ENCODE assay signal across 17 cellular contexts in the genomic region with DNA sequence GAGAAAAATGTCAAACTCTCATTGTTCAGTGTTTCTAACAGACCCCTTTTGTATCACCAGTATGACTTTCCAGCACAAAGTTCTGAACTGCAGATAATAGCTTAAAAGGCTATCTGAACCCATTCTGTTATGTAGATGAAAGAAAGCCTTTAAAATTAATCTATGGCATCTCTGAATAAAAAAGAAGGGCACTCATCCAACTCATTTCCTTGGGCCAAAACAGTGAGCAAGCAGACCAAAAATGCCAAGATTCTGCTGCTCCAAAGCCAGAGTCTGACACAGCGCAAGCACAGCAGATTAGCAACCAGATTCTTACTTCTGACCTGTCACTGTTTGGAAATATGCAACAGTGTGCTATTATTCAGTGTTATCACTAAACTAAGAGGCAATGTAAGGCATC. TPM values are rescaled to one million over a fixed set of nuclear protein-coding genes. Genes with fewer than 3 reads are reported as not detected.
DNase-seq lines count a peak whose midpoint lies in the region; ATAC-seq, FAIRE-seq and TF ChIP-seq lines count a peak whose summit lies in the region.
"Had no signal": no experiment of that assay in that cellular context is flagged by ENCODE, and none has a peak within 500 bp of the region (broad histone marks: within the 10 kb centered on the region; RNA-seq: fewer than 3 reads in every experiment).

No MANE protein-coding gene starts in this region.

- H3K79me2 ChIP-seq in mammary epithelial cell (ENCODE audit: insufficient read depth, low read length), result no peaks in the 10 kb centered on the region

- no peak for FAIRE-seq in kidney (lab: Jason Lieb, UNC)
- FAIRE-seq: G401.6 had no signal

- H3K27me3 ChIP-seq in AG04450 (ENCODE audit: control insufficient read depth, insufficient read depth, low read length) (no peaks in the 10 kb centered on the region), mammary epithelial cell (ENCODE audit: insufficient read depth, low read length) (no peaks in the 10 kb centered on the region)
- no peaks in the 10 kb centered on the region for H3K27me3 ChIP-seq in naive thymus-derived CD4-positive, alpha-beta T cell (ENCODE audit: control insufficient read depth in 2 of 2, insufficient read depth in 2 of 2, low read length in 2 of 2)
- H3K27me3 ChIP-seq: BE2C, vagina had no signal

- H3K4me1 ChIP-seq in mammary epithelial cell (ENCODE audit: insufficient read depth, low read length) (peaks cover 60% of the 10 kb centered on the region), kidney (ENCODE audit: control insufficient read depth in 1 of 2, insufficient read depth in 1 of 2, low read depth in 1 of 2, low read length in 2 of 2) (peaks cover 24 to 32% of the 10 kb centered on the region in 2 donors)
- H3K4me1 ChIP-seq in naive thymus-derived CD4-positive, alpha-beta T cell (ENCODE audit: control insufficient read depth in 2 of 2, insufficient read depth in 2 of 2, low read length in 2 of 2), result no peaks in the 10 kb centered on the region
- H3K4me1 ChIP-seq: BE2C had no signal

- H4K20me1 ChIP-seq in mammary epithelial cell (ENCODE audit: insufficient read depth, low read length), result no peaks in the 10 kb centered on the region

- peaks cover 0 to 25% (median 0%) of the 10 kb centered on the region in 5 donors for H3K27me3 Mint-ChIP-seq in naive thymus-derived CD4-positive, alpha-beta T cell
- H3K27me3 Mint-ChIP-seq in activated T-cell treated with anti-CD3 and anti-CD28 coated beads, Interleukin-2, amount 50 U/mL, for 4 hours (ENCODE audit: low read depth), result no peaks in the 10 kb centered on the region

- H3K36me3 ChIP-seq in mammary epithelial cell (ENCODE audit: insufficient read depth, low read length) (no peaks in the 10 kb centered on the region), kidney (ENCODE audit: control insufficient read depth in 1 of 2, insufficient read depth in 2 of 2, low read length in 2 of 2) (no peaks in the 10 kb centered on the region)
- H3K36me3 ChIP-seq in naive thymus-derived CD4-positive, alpha-beta T cell (ENCODE audit: control insufficient read depth in 2 of 3, insufficient read depth in 3 of 3, low read length in 3 of 3), result no peaks in the 10 kb centered on the region
- H3K36me3 ChIP-seq: BE2C, vagina had no signal

- in situ Hi-C loops in mammary epithelial cell (cut with MboI; ENCODE audit: low sequenced_read_pairs in 2 of 2), result no loop called here

- H3K4me3 Mint-ChIP-seq in naive thymus-derived CD4-positive, alpha-beta T cell, result no peak overlapping the region
- no peak overlapping the region for H3K4me3 Mint-ChIP-seq in activated T-cell treated with anti-CD3 and anti-CD28 coated beads, Interleukin-2, amount 50 U/mL, for 4 hours
- H3K4me3 Mint-ChIP-seq: activated CD4-positive, alpha-beta T cell treated with anti-CD3 and anti-CD28 coated beads, Interleukin-2, amount 10 ng/mL, durations not matched to agents 7 days and 5 days; dendritic cell treated with granulocyte-macrophage colony-stimulating factor and Interleukin-4, amounts not matched to agents 40 ng/mL and 50 ng/mL, for 4 days; IgD-negative memory B cell had no signal

- H3K4me1 Mint-ChIP-seq in naive thymus-derived CD4-positive, alpha-beta T cell, result peaks cover 0 to 13% (median 2%) of the 10 kb centered on the region in 7 donors
- no peaks in the 10 kb centered on the region for H3K4me1 Mint-ChIP-seq in activated T-cell treated with anti-CD3 and anti-CD28 coated beads, Interleukin-2, amount 50 U/mL, for 4 hours (ENCODE audit: low read depth)
- H3K4me1 Mint-ChIP-seq: activated CD4-positive, alpha-beta T cell treated with anti-CD3 and anti-CD28 coated beads, Interleukin-2, amount 10 ng/mL, durations not matched to agents 7 days and 5 days; IgD-negative memory B cell had no signal

- H3K4me3 ChIP-seq in AG04450 (ENCODE audit: low read depth, low read length) (no peak overlapping the region), mammary epithelial cell (replicated peaks in 1 of 3; ENCODE audit: insufficient read depth in 1 of 3, low read depth in 2 of 3, low read length in 3 of 3) (no peak overlapping the region), kidney (ENCODE audit: low read length in 2 of 2) (no peak overlapping the region)
- no peak overlapping the region for H3K4me3 ChIP-seq in naive thymus-derived CD4-positive, alpha-beta T cell (ENCODE audit: low read length)
- H3K4me3 ChIP-seq: vagina had no signal

- no peak for TF ChIP-seq CTCF in AG04450 (IDR thresholded peaks at IDR 0.05; ENCODE audit: low read depth, low read length)
- no peak for TF ChIP-seq CTCF in mammary epithelial cell (conservative IDR thresholded peaks at IDR 0.05 in 1 of 2, IDR thresholded peaks at IDR 0.05 in 1 of 2; ENCODE audit: extremely low read depth in 1 of 2, insufficient read depth in 1 of 2, low read depth in 1 of 2, low read length in 2 of 2)
- no peak for TF ChIP-seq CTCF in kidney (IDR thresholded peaks at IDR 0.05; ENCODE audit: borderline replicate concordance, extremely low read depth, insufficient read depth)

- CTCF ChIA-PET in AG04450 (lab: Charles Lee), result no interaction called here
- CTCF ChIA-PET in mammary epithelial cell (lab: Charles Lee; ENCODE audit: low non-redundant PET), result interaction anchor here (0.5 to 0.6 kb wide), 3 partner anchors 9 to 56 kb away, joined by 3 to 8 read pairs (median 3); no protein-coding TSS in a partner anchor
- CTCF ChIA-PET in naive thymus-derived CD4-positive, alpha-beta T cell (lab: Charles Lee), result no interaction called here

- H3K9ac ChIP-seq in mammary epithelial cell (ENCODE audit: insufficient read depth, low read length), result no peak overlapping the region
- no peak overlapping the region for H3K9ac ChIP-seq in kidney (ENCODE audit: low read length in 2 of 2)

- no peaks in the 10 kb centered on the region for H3K9me3 ChIP-seq in AG04450 (ENCODE audit: control insufficient read depth, insufficient read depth, low read length)
- H3K9me3 ChIP-seq in mammary epithelial cell (replicated peaks; ENCODE audit: insufficient read depth, low read length), result no peaks in the 10 kb centered on the region
- no peaks in the 10 kb centered on the region for H3K9me3 ChIP-seq in kidney (ENCODE audit: control insufficient read depth in 1 of 2, low read length in 2 of 2)
- no peaks in the 10 kb centered on the region for H3K9me3 ChIP-seq in naive thymus-derived CD4-positive, alpha-beta T cell (ENCODE audit: control insufficient read depth in 2 of 3, low read length in 3 of 3)
- H3K9me3 ChIP-seq: BE2C, vagina had no signal

- dilution Hi-C loops in mammary epithelial cell (cut with HindIII; ENCODE audit: low sequenced_read_pairs), result no loop called here

- H2AFZ ChIP-seq in mammary epithelial cell (ENCODE audit: low read depth, low read length), result no peak overlapping the region

- intact Hi-C loops in mammary epithelial cell (cut with micrococcal nuclease), result loop anchor here (2.0 to 5.0 kb wide), 3 partner anchors 33 to 123 kb away; no protein-coding TSS in a partner anchor
- intact Hi-C loops in kidney (cut with DNase I), result no loop called here
- intact Hi-C loops in naive thymus-derived CD4-positive, alpha-beta T cell (cut with micrococcal nuclease), result no loop called here

- H3K27ac ChIP-seq in AG04450 (ENCODE audit: low read depth, low read length) (no peak overlapping the region), mammary epithelial cell (ENCODE audit: insufficient read depth, low read depth, low read length) (peak overlapping the region; percentile 52), kidney (ENCODE audit: low read depth in 2 of 2, low read length in 2 of 2) (peak overlapping the region; percentile 15 to 23)
- no peak overlapping the region for H3K27ac ChIP-seq in naive thymus-derived CD4-positive, alpha-beta T cell (ENCODE audit: low read depth, low read length)
- H3K27ac ChIP-seq: vagina had no signal

- H3K36me3 Mint-ChIP-seq in naive thymus-derived CD4-positive, alpha-beta T cell, result no peaks in the 10 kb centered on the region
- H3K36me3 Mint-ChIP-seq in activated T-cell treated with anti-CD3 and anti-CD28 coated beads, Interleukin-2, amount 50 U/mL, for 4 hours (ENCODE audit: insufficient read depth), result no peaks in the 10 kb centered on the region
- H3K36me3 Mint-ChIP-seq: IgD-negative memory B cell had no signal

- 8% methylated on average over 1 of the region's 1 CpG for WGBS in mammary epithelial cell (ENCODE audit: low coverage, missing lambda C conversion rate)

- no TSS peak for BruUV-seq in mammary epithelial cell (replicated peaks; lab: Mats Ljungman, UMichigan)

- H3K4me2 ChIP-seq in mammary epithelial cell (ENCODE audit: insufficient read depth, low read depth, low read length), result peak overlapping the region; percentile 33

- POLR2A ChIA-PET in AG04450 (lab: Yijun Ruan, JAX), result no interaction called here
- POLR2A ChIA-PET in naive thymus-derived CD4-positive, alpha-beta T cell (lab: Charles Lee), result no interaction called here

- no peak overlapping the region for H3K27ac Mint-ChIP-seq in naive thymus-derived CD4-positive, alpha-beta T cell
- H3K27ac Mint-ChIP-seq: activated CD4-positive, alpha-beta T cell treated with anti-CD3 and anti-CD28 coated beads, Interleukin-2, amount 10 ng/mL, durations not matched to agents 7 days and 5 days; dendritic cell treated with granulocyte-macrophage colony-stimulating factor and Interleukin-4, amounts not matched to agents 40 ng/mL and 50 ng/mL, for 4 days; IgD-negative memory B cell had no signal

- peak; percentile 67 for DNase-seq in AG04450 (ENCODE audit: low read depth, low spot score)
- DNase-seq in HS-27A (ENCODE audit: low read depth), result peak; percentile 54
- DNase-seq in mammary epithelial cell, result peak; percentile 82
- DNase-seq in kidney, result no peak
- no peak for DNase-seq in T1000 (lab: John Stamatoyannopoulos, UW)
- no peak for DNase-seq in naive thymus-derived CD4-positive, alpha-beta T cell
- DNase-seq in activated T-cell treated with anti-CD3 and anti-CD28 coated beads, Interleukin-2, amount 50 U/mL, for 4 hours, result no peak
- DNase-seq: activated CD4-positive, alpha-beta T cell treated with anti-CD3 and anti-CD28 coated beads, Interleukin-2, amount 10 ng/mL, durations not matched to agents 7 days and 5 days; activated gamma-delta T cell; BE2C; NCI-H2029; stimulated activated CD8-positive, alpha-beta memory T cell treated with anti-CD3 and anti-CD28 coated beads, Interleukin-4, amount 100 ng/mL, for 48 hours had no signal

- no peak for ATAC-seq in naive thymus-derived CD4-positive, alpha-beta T cell
- no peak for ATAC-seq in GM19035 (IDR thresholded peaks at IDR 0.05; ENCODE audit: unreplicated experiment)
- no peak for ATAC-seq in activated T-cell treated with anti-CD3 and anti-CD28 coated beads, Interleukin-2, amount 50 U/mL, for 4 hours

- peaks cover 0 to 4% (median 0%) of the 10 kb centered on the region in 11 donors for H3K9me3 Mint-ChIP-seq in naive thymus-derived CD4-positive, alpha-beta T cell
- H3K9me3 Mint-ChIP-seq in activated T-cell treated with anti-CD3 and anti-CD28 coated beads, Interleukin-2, amount 50 U/mL, for 4 hours, result no peaks in the 10 kb centered on the region
- H3K9me3 Mint-ChIP-seq: activated CD4-positive, alpha-beta T cell treated with anti-CD3 and anti-CD28 coated beads, Interleukin-2, amount 10 ng/mL, durations not matched to agents 7 days and 5 days; dendritic cell treated with granulocyte-macrophage colony-stimulating factor and Interleukin-4, amounts not matched to agents 40 ng/mL and 50 ng/mL, for 4 days had no signal

RNA-seq across cellular contexts. Expression of a gene that starts 22.6 kb away (rescaled TPM):
- 14.8 and 17.9 TPM in 2 replicates for polyA plus RNA-seq in AG04450 (2011; rRNA removed)
- 19.8 and 20.8 TPM in 2 replicates for polyA minus RNA-seq in AG04450 (2011; rRNA and poly(A)+ RNA removed)
- 100 to 1,000 TPM; 562 to 887 TPM for total RNA-seq in mammary epithelial cell
- 134 TPM for polyA plus RNA-seq in mammary epithelial cell
- polyA minus RNA-seq in mammary epithelial cell, result 741 TPM
- 89.1 TPM for total RNA-seq in kidney
- 32.8 TPM for polyA plus RNA-seq in kidney (ENCODE audit: insufficient read depth, low read depth, low replicate concordance)
- total RNA-seq in naive thymus-derived CD4-positive, alpha-beta T cell, result 100 to 1,000 TPM in 4 of 5 experiments, 10 to 100 TPM in 1; 13.1 to 179 (median 135) TPM
- 100 to 1,000 TPM in 1 of 2 donors, 10 to 100 TPM in 1; 98.9 to 102 TPM for polyA plus RNA-seq in naive thymus-derived CD4-positive, alpha-beta T cell
- total RNA-seq in activated T-cell treated with anti-CD3 and anti-CD28 coated beads, Interleukin-2, amount 50 U/mL, for 4 hours, result 1 to 10 TPM; 4.2 to 7.0 (median 5.8) TPM

Comparison
In these comparisons a context has a peak if more than half of its experiments do, and no peak if none do; other contexts are left out.
1. DNase-seq: peak in AG04450 (single experiment), HS-27A (single experiment) and mammary epithelial cell (single experiment); none in kidney (single experiment), T1000 (single experiment), naive thymus-derived CD4-positive, alpha-beta T cell (0 of 9) and activated T-cell treated with anti-CD3 and anti-CD28 coated beads, Interleukin-2, amount 50 U/mL, for 4 hours (single experiment).
2. H3K27ac ChIP-seq: peak in mammary epithelial cell (single experiment) and kidney (2 of 2); none in AG04450 (single experiment) and naive thymus-derived CD4-positive, alpha-beta T cell (single experiment).